ENCODE assay signal across 12 cellular contexts in genomic region chr9:4986783-4987182, GRCh38. TPM values are rescaled to one million over a fixed set of nuclear protein-coding genes. Genes with fewer than 3 reads are reported as not detected.
A peak's percentile ranks its signal among the peaks of the same experiment; 100 is the strongest.
DNase-seq lines count a peak whose midpoint lies in the region; TF ChIP-seq lines count a peak whose summit lies in the region.
"Had no signal": no experiment of that assay in that cellular context is flagged by ENCODE, and none has a peak within 500 bp of the region (broad histone marks: within the 10 kb centered on the region; RNA-seq: fewer than 3 reads in every experiment).

No MANE protein-coding gene starts in this region.

- H3K4me2 ChIP-seq in parathyroid adenoma (ENCODE audit: low read length): peak overlapping the region; percentile 3

- H3K9me3 Mint-ChIP-seq in CD8-positive, alpha-beta memory T cell: no peaks in the 10 kb centered on the region
- H3K9me3 Mint-ChIP-seq: H9 had no signal

- no peak overlapping the region for H3K9ac ChIP-seq in parathyroid adenoma

- no peaks in the 10 kb centered on the region for H3K9me3 ChIP-seq in CD8-positive, alpha-beta memory T cell (ENCODE audit: low read length)
- H3K9me3 ChIP-seq in MG63: no peaks in the 10 kb centered on the region
- H3K9me3 ChIP-seq in parathyroid adenoma (ENCODE audit: control insufficient read depth, low read length): no peaks in the 10 kb centered on the region

- no peak for TF ChIP-seq CTCF in dorsolateral prefrontal cortex (IDR thresholded peaks at IDR 0.05 in 54 of 56, conservative IDR thresholded peaks at IDR 0.05 in 2 of 56; ENCODE audit: low read depth in 1 of 56, partially characterized antibody in 56 of 56)
- no peak for TF ChIP-seq CTCF in parathyroid adenoma (IDR thresholded peaks at IDR 0.05)

- H3K4me3 Mint-ChIP-seq in CD8-positive, alpha-beta memory T cell: peak overlapping the region; percentile 16 to 93 (median 92)

- POLR2A ChIA-PET in CD8-positive, alpha-beta memory T cell (lab: Charles Lee): no interaction called here

- H3K79me2 ChIP-seq in parathyroid adenoma: peaks cover 17% of the 10 kb centered on the region

- peaks cover 34% of the 10 kb centered on the region for H3K4me1 ChIP-seq in CD8-positive, alpha-beta memory T cell (ENCODE audit: insufficient read depth, low read length)
- peaks cover 5% of the 10 kb centered on the region for H3K4me1 ChIP-seq in parathyroid adenoma

- H3K27ac ChIP-seq in CD8-positive, alpha-beta memory T cell (ENCODE audit: low read depth, low read length): peak overlapping the region; percentile 74
- H3K27ac ChIP-seq in dorsolateral prefrontal cortex (peak overlapping the region in 7 of 59 donors; percentile 17 to 99 (median 98)), parathyroid adenoma (no peak overlapping the region)

- H3K4me1 Mint-ChIP-seq in CD8-positive, alpha-beta memory T cell: peaks cover 28 to 34% (median 33%) of the 10 kb centered on the region in 3 donors

- no peaks in the 10 kb centered on the region for H3K27me3 Mint-ChIP-seq in CD8-positive, alpha-beta memory T cell

- CTCF ChIA-PET in CD8-positive, alpha-beta memory T cell (lab: Charles Lee): interaction anchor here (0.8 to 5.4 kb wide), 9 partner anchors 12 to 450 kb away, joined by 3 to 93 read pairs (median 4); partner anchors contain the start of genes PLGRKT and RCL1

- H3K36me3 Mint-ChIP-seq in CD8-positive, alpha-beta memory T cell: peaks cover 1 to 9% (median 2%) of the 10 kb centered on the region in 3 donors

- no peaks in the 10 kb centered on the region for H3K27me3 ChIP-seq in CD8-positive, alpha-beta memory T cell (ENCODE audit: insufficient read depth, low read length, poor library complexity, severe bottlenecking)
- H3K27me3 ChIP-seq in MG63 (no peaks in the 10 kb centered on the region), dorsolateral prefrontal cortex (no peaks in the 10 kb centered on the region), parathyroid adenoma (ENCODE audit: control insufficient read depth, insufficient read depth, low read length) (no peaks in the 10 kb centered on the region)

- DNase-seq in CD8-positive, alpha-beta memory T cell: no peak
- DNase-seq in MG63 (no peak), dorsolateral prefrontal cortex (no peak), cerebellum (ENCODE audit: low spot score) (no peak), HT-29 (ENCODE audit: low spot score) (no peak)
- no peak for DNase-seq in activated effector memory CD4-positive, alpha-beta T cell treated with anti-CD3 and anti-CD28 coated beads, Interleukin-2, amount 50 U/mL, for 16 hours
- no peak for DNase-seq in NK-92 treated with Interleukin-12 subunit alpha and Interleukin-12 subunit beta, amount 100 ng/mL, for 24 hours (lab: John Stamatoyannopoulos, UW)
- DNase-seq: amygdala, H9, islet precursor cell, SW 1271 had no signal

- no peak overlapping the region for H2AFZ ChIP-seq in parathyroid adenoma

- intact Hi-C loops in dorsolateral prefrontal cortex (cut with DNase I): loop anchor here (2.0 to 10.0 kb wide), 8 partner anchors 132 to 608 kb away; partner anchors contain the start of genes PLGRKT (in 2 of the 2) and PLPP6 (in 1 of the 2)

- peak overlapping the region; percentile 44 for H3K4me3 ChIP-seq in CD8-positive, alpha-beta memory T cell (ENCODE audit: low read length)
- H3K4me3 ChIP-seq in MG63: peak overlapping the region; percentile 59
- H3K4me3 ChIP-seq in dorsolateral prefrontal cortex: peak overlapping the region in 58 of 59 donors; percentile 44 to 99 (median 90)
- no peak overlapping the region for H3K4me3 ChIP-seq in parathyroid adenoma (ENCODE audit: low read depth, low read length)

- peak overlapping the region in 1 of 8 donors; percentile 81 for H3K27ac Mint-ChIP-seq in CD8-positive, alpha-beta memory T cell
- H3K27ac Mint-ChIP-seq: H9 had no signal

- H3K36me3 ChIP-seq in CD8-positive, alpha-beta memory T cell (ENCODE audit: insufficient read depth, low read length): no peaks in the 10 kb centered on the region
- H3K36me3 ChIP-seq in MG63 (no peaks in the 10 kb centered on the region), parathyroid adenoma (ENCODE audit: control insufficient read depth, insufficient read depth, low read length) (no peaks in the 10 kb centered on the region)

RNA-seq across cellular contexts. Expression of gene JAK2, which starts 1.7 kb away (rescaled TPM):
- total RNA-seq in CD8-positive, alpha-beta memory T cell: 10 to 100 TPM; 24.9 to 25.1 TPM
- 9.6 TPM for polyA plus RNA-seq in CD8-positive, alpha-beta memory T cell
- 0.81 and 4.2 TPM in 2 replicates for total RNA-seq in MG63 (2014; rRNA removed; shearing (Covaris generic); ENCODE audit: low replicate concordance)
- 10 to 100 TPM; 15.3 to 35.5 (median 24.7) TPM for total RNA-seq in dorsolateral prefrontal cortex
- 36.4 TPM for total RNA-seq in cerebellum
- total RNA-seq in HT-29 (2014; rRNA removed; shearing (Covaris generic)): 0.47 and 1.3 TPM in 2 replicates
